ENCODE assay signal across 31 cellular contexts in the genomic region with DNA sequence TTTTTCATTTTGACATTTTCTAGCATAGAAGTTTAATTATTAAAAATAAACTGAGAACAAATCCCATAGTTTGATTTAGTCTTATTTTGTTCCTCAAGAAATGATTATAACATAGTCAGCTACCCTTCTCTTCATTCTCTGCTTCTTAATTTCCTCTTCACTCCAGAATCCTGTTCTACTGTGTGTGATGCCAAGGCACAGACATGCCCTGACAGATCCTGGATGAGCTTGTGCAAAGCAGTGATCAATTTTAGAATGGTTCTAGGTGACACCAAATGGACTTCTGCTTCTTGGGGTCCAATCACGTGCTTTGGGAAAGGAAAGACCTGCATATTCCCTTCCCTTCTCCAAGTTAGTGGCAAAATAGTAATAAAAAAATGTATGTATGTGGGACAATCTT.
"Had no signal": no experiment of that assay in that cellular context is flagged by ENCODE, and none has a peak within 500 bp of the region (broad histone marks: within the 10 kb centered on the region; RNA-seq: fewer than 3 reads in every experiment).

No MANE protein-coding gene starts in this region.

- ATAC-seq: gastroesophageal sphincter; left colon; naive thymus-derived CD8-positive, alpha-beta T cell; stimulated activated memory B cell treated with anti-CD40 and anti-IgM and Interleukin-4, amounts not matched to agents 10 μg/mL and 1 μg/mL and 100 μg/mL, for 72 hours; stimulated activated naive CD8-positive, alpha-beta T cell treated with anti-CD3 and anti-CD28 coated beads, Interleukin-15, amount 100 ng/mL, for 72 hours had no signal

- H3K9me3 ChIP-seq: adrenal gland, esophagus squamous epithelium, gastroesophageal sphincter, right atrium auricular region, uterus had no signal

- H3K4me3 Mint-ChIP-seq: activated naive CD4-positive, alpha-beta T cell treated with anti-CD3 and anti-CD28 coated beads for 36 hours; activated naive CD8-positive, alpha-beta T cell treated with anti-CD3 and anti-CD28 coated beads for 36 hours; brain; naive thymus-derived CD8-positive, alpha-beta T cell; neural crest cell; stimulated activated memory B cell treated with anti-CD40 and anti-IgM and Interleukin-4, amounts not matched to agents 10 μg/mL and 1 μg/mL and 100 μg/mL, for 72 hours; stimulated activated naive CD8-positive, alpha-beta T cell treated with anti-CD3 and anti-CD28 coated beads, Interleukin-15, amount 100 ng/mL, for 72 hours; type B pancreatic cell had no signal

- H3K27ac ChIP-seq: adrenal gland, esophagus squamous epithelium, gastroesophageal sphincter, hepatocyte, right atrium auricular region, uterus had no signal

- H3K27ac Mint-ChIP-seq: activated naive CD4-positive, alpha-beta T cell treated with anti-CD3 and anti-CD28 coated beads for 36 hours; activated naive CD8-positive, alpha-beta T cell treated with anti-CD3 and anti-CD28 coated beads for 36 hours; naive thymus-derived CD8-positive, alpha-beta T cell; stimulated activated memory B cell treated with anti-CD40 and anti-IgM and Interleukin-4, amounts not matched to agents 10 μg/mL and 1 μg/mL and 100 μg/mL, for 72 hours; stimulated activated naive CD8-positive, alpha-beta T cell treated with anti-CD3 and anti-CD28 coated beads, Interleukin-15, amount 100 ng/mL, for 72 hours; type B pancreatic cell had no signal

- DNase-seq: activated CD4-positive, alpha-beta T cell treated with anti-CD3 and anti-CD28 coated beads for 1 hour; activated effector memory CD4-positive, alpha-beta T cell treated with Interleukin-2 at 50 U/mL for 16 hours; activated naive CD4-positive, alpha-beta T cell treated with anti-CD3 and anti-CD28 coated beads for 36 hours; activated naive CD8-positive, alpha-beta T cell treated with anti-CD3 and anti-CD28 coated beads for 36 hours; activated T-cell treated with anti-CD3 and anti-CD28 coated beads for 4 hours; adrenal gland; aorta; caudate nucleus; cortex of kidney; esophagus squamous epithelium; islet precursor cell; left colon; midbrain; naive thymus-derived CD8-positive, alpha-beta T cell; nucleus accumbens; stimulated activated CD4-positive, alpha-beta T cell treated with anti-CD3 and anti-CD28 coated beads, Interleukin-1b, Interleukin-23, amount 100 ng/mL, for 48 hours; stimulated activated CD4-positive, alpha-beta T cell treated with anti-CD3 and anti-CD28 coated beads, Interleukin-4, amount 100 ng/mL, for 4 hours; stimulated activated CD8-positive, alpha-beta memory T cell treated with anti-CD3 and anti-CD28 coated beads, Interleukin-4, amount 100 ng/mL, for 48 hours; stimulated activated naive CD8-positive, alpha-beta T cell treated with anti-CD3 and anti-CD28 coated beads, Interleukin-15, amount 100 ng/mL, for 72 hours; substantia nigra; T-helper 2 cell; uterus had no signal

- H3K36me3 ChIP-seq: adrenal gland, esophagus squamous epithelium, gastroesophageal sphincter, right atrium auricular region, uterus had no signal

- H3K4me3 ChIP-seq: adrenal gland, esophagus squamous epithelium, gastroesophageal sphincter, hepatocyte, right atrium auricular region, smooth muscle cell, uterus had no signal

- H3K9me3 Mint-ChIP-seq: activated naive CD8-positive, alpha-beta T cell treated with anti-CD3 and anti-CD28 coated beads for 36 hours; neural crest cell; stimulated activated naive CD8-positive, alpha-beta T cell treated with anti-CD3 and anti-CD28 coated beads, Interleukin-15, amount 100 ng/mL, for 72 hours had no signal

- H3K27me3 Mint-ChIP-seq: activated naive CD8-positive, alpha-beta T cell treated with anti-CD3 and anti-CD28 coated beads for 36 hours; naive thymus-derived CD8-positive, alpha-beta T cell; stimulated activated memory B cell treated with anti-CD40 and anti-IgM and Interleukin-4, amounts not matched to agents 10 μg/mL and 1 μg/mL and 100 μg/mL, for 72 hours; stimulated activated naive CD8-positive, alpha-beta T cell treated with anti-CD3 and anti-CD28 coated beads, Interleukin-15, amount 100 ng/mL, for 72 hours; type B pancreatic cell had no signal

- H3K79me2 ChIP-seq: hepatocyte had no signal

- H3K4me1 ChIP-seq: adrenal gland, right atrium auricular region, uterus had no signal

- FAIRE-seq: endothelial cell of umbilical vein had no signal

- H3K36me3 Mint-ChIP-seq: activated naive CD8-positive, alpha-beta T cell treated with anti-CD3 and anti-CD28 coated beads for 36 hours; brain; naive thymus-derived CD8-positive, alpha-beta T cell; stimulated activated memory B cell treated with anti-CD40 and anti-IgM and Interleukin-4, amounts not matched to agents 10 μg/mL and 1 μg/mL and 100 μg/mL, for 72 hours; type B pancreatic cell had no signal

- H3K27me3 ChIP-seq: adrenal gland, esophagus squamous epithelium, gastroesophageal sphincter, hepatocyte, right atrium auricular region, uterus had no signal

- H3K4me2 ChIP-seq: hepatocyte, smooth muscle cell had no signal

- H3K4me1 Mint-ChIP-seq: activated naive CD8-positive, alpha-beta T cell treated with anti-CD3 and anti-CD28 coated beads for 36 hours; naive thymus-derived CD8-positive, alpha-beta T cell; neural crest cell; stimulated activated memory B cell treated with anti-CD40 and anti-IgM and Interleukin-4, amounts not matched to agents 10 μg/mL and 1 μg/mL and 100 μg/mL, for 72 hours; stimulated activated naive CD8-positive, alpha-beta T cell treated with anti-CD3 and anti-CD28 coated beads, Interleukin-15, amount 100 ng/mL, for 72 hours had no signal

- H2AFZ ChIP-seq: hepatocyte had no signal
